In genomic region chr15:82823049-82823448, GRCh38 we compare ENCODE assay signal across 3 cellular contexts.
"Had no signal": no experiment of that assay in that cellular context is flagged by ENCODE, and none has a peak within 500 bp of the region (broad histone marks: within the 10 kb centered on the region; RNA-seq: fewer than 3 reads in every experiment).

No MANE protein-coding gene starts in this region.

- DNase-seq: GDM1, GF-D8 had no signal

- ATAC-seq: GM12878 had no signal
